ENCODE assay signal across 27 cellular contexts in the genomic region with DNA sequence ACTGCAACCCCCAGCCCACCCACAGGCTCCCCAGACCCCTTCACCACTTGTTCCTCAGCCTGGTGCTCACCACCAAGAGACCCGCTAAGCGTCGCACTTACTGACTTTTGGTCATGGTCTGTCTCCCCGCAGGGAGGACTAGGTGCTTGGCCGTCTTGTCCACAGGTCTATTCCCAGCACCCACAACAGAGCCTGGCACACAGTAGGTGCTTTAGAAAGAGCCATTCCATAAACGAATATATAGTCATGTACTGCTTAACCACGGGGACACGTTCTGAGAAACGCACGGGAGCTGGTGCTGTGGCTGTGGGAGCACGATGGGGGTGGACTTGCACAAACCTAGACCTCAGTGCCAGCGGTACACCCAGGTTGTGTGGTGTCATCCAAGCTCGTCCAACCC. TPM values are rescaled to one million over a fixed set of nuclear protein-coding genes. Genes with fewer than 3 reads are reported as not detected.
DNase-seq lines count a peak whose midpoint lies in the region; ATAC-seq and TF ChIP-seq lines count a peak whose summit lies in the region.
"Had no signal": no experiment of that assay in that cellular context is flagged by ENCODE, and none has a peak within 500 bp of the region (broad histone marks: within the 10 kb centered on the region; RNA-seq: fewer than 3 reads in every experiment).

No MANE protein-coding gene starts in this region.

- H3K4me3 ChIP-seq in A673 (ENCODE audit: low read depth, low read length, poor library complexity, severe bottlenecking) (no peak overlapping the region), Panc1 (ENCODE audit: low read depth in 2 of 2, low read length in 2 of 2) (no peak overlapping the region), endodermal cell (ENCODE audit: low read length) (no peak overlapping the region), neuronal stem cell (ENCODE audit: low read length in 2 of 2) (no peak overlapping the region), colonic mucosa (no peak overlapping the region)
- H3K4me3 ChIP-seq: A549, body of pancreas, GM23248, psoas muscle, upper lobe of right lung had no signal

- BruUV-seq in A673 (replicated peaks; lab: Mats Ljungman, UMichigan): no TSS peak
- BruUV-seq in Panc1 (replicated peaks; lab: Mats Ljungman, UMichigan): no TSS peak

- no peak overlapping the region for H2AFZ ChIP-seq in neuronal stem cell (ENCODE audit: low read length)
- H2AFZ ChIP-seq: GM23248 had no signal

- peaks cover 5% of the 10 kb centered on the region for H3K9me3 ChIP-seq in A673 (ENCODE audit: low read depth, low read length, poor library complexity, severe bottlenecking)
- H3K9me3 ChIP-seq in Panc1 (ENCODE audit: control insufficient read depth, insufficient read depth, low read depth, low read length): no peaks in the 10 kb centered on the region
- H3K9me3 ChIP-seq in endodermal cell (ENCODE audit: control insufficient read depth, low read length): no peaks in the 10 kb centered on the region
- H3K9me3 ChIP-seq in neuronal stem cell (replicated peaks in 1 of 2; ENCODE audit: control insufficient read depth in 2 of 2, insufficient read depth in 1 of 2, low read depth in 1 of 2, low read length in 2 of 2): peaks cover 2 to 6% of the 10 kb centered on the region in 2 donors
- H3K9me3 ChIP-seq in colonic mucosa: no peaks in the 10 kb centered on the region
- H3K9me3 ChIP-seq: A549, BE2C, body of pancreas, psoas muscle, upper lobe of right lung had no signal

- 93 to 97% methylated on average over 9 to 13 of the region's 13 CpGs for WGBS in endodermal cell (ENCODE audit: insufficient coverage in 1 of 2, insufficient read length in 1 of 2), 2 experiments
- WGBS in neuronal stem cell (ENCODE audit: extremely low coverage in 2 of 2, insufficient read length in 2 of 2, insufficient replicate concordance in 1 of 2), 2 donors: no CpG with 5 or more reads among the region's 13 CpGs

- H3K23ac ChIP-seq in neuronal stem cell (ENCODE audit: low read depth, low read length, poor library complexity): no peak overlapping the region

- in situ Hi-C loops in Panc1 (cut with HindIII; ENCODE audit: low pct_unique_long_range_greater_than_20kb, low sequenced_read_pairs): no loop called here

- peak overlapping the region; percentile 74 for H3K18ac ChIP-seq in neuronal stem cell (ENCODE audit: low read length)

- H2BK5ac ChIP-seq in neuronal stem cell (ENCODE audit: low read length): peak overlapping the region; percentile 84

- H3K9me3 Mint-ChIP-seq in endodermal cell: peaks cover 4% of the 10 kb centered on the region
- H3K9me3 Mint-ChIP-seq: activated T-helper 2 cell treated with anti-CD3 and anti-CD28 coated beads, Interferon-gamma antibody, Interleukin-2, Interleukin-4, amounts not matched to agents 10 μg/mL and 5 μg/mL and 100 μg/mL, durations not matched to agents 14 hours and 24 hours and 36 hours; T-helper 2 cell treated with Interferon-gamma antibody and Interleukin-4, amounts not matched to agents 5 μg/mL and 100 μg/mL, for 36 hours had no signal

- H3K4me1 ChIP-seq in A673 (ENCODE audit: insufficient read depth, low read length, poor library complexity, severe bottlenecking) (peaks cover 57% of the 10 kb centered on the region), Panc1 (ENCODE audit: control insufficient read depth, insufficient read depth, low read length) (peaks cover 75% of the 10 kb centered on the region), endodermal cell (ENCODE audit: control insufficient read depth, insufficient read depth, low read length) (no peaks in the 10 kb centered on the region), neuronal stem cell (ENCODE audit: control insufficient read depth in 2 of 2, insufficient read depth in 1 of 2, low read depth in 1 of 2, low read length in 2 of 2) (peaks cover 22 to 24% of the 10 kb centered on the region in 2 donors), colonic mucosa (no peaks in the 10 kb centered on the region)

- DNase-seq in A673 (ENCODE audit: low spot score) (no peak), Panc1 (ENCODE audit: low read depth, low spot score) (no peak), endodermal cell (no peak), neuronal stem cell (ENCODE audit: low spot score) (no peak), NCI-H2029 treated with DMSO at 0.1 percent for 48 hours (lab: John Stamatoyannopoulos, UW) (no peak), colonic mucosa (no peak), ecto neural progenitor cell (ENCODE audit: low spot score) (no peak)
- DNase-seq: activated CD4-positive, alpha-beta T cell treated with anti-CD3 and anti-CD28 coated beads, Interleukin-2, amount 50 U/mL, for 4 hours; activated CD8-positive, alpha-beta memory T cell treated with anti-CD3 and anti-CD28 coated beads, Interleukin-2, amount 50 U/mL, for 48 hours; BE2C; body of pancreas; COR-L47; DMS79 treated with DMSO at 0.1 percent for 48 hours; GM23248; islet precursor cell; Karpas-422; MV-4-11; NCI-H187; NCI-H226; NCI-H774; psoas muscle; upper lobe of right lung had no signal

- H2AK5ac ChIP-seq in neuronal stem cell (ENCODE audit: low read depth, low read length): peak overlapping the region; percentile 88

- H3K27me3 ChIP-seq in A673 (replicated peaks; ENCODE audit: insufficient read depth, low read depth, low read length, poor library complexity): no peaks in the 10 kb centered on the region
- no peaks in the 10 kb centered on the region for H3K27me3 ChIP-seq in Panc1 (ENCODE audit: control insufficient read depth, insufficient read depth, low read length)
- no peaks in the 10 kb centered on the region for H3K27me3 ChIP-seq in endodermal cell (ENCODE audit: control insufficient read depth, insufficient read depth, low read length, poor library complexity, severe bottlenecking)
- H3K27me3 ChIP-seq in neuronal stem cell (ENCODE audit: control insufficient read depth in 3 of 3, insufficient read depth in 3 of 3, low read depth in 1 of 3, low read length in 3 of 3): no peaks in the 10 kb centered on the region
- no peaks in the 10 kb centered on the region for H3K27me3 ChIP-seq in colonic mucosa
- H3K27me3 ChIP-seq: BE2C, body of pancreas, upper lobe of right lung had no signal

- TF ChIP-seq CTCF in A673 (conservative IDR thresholded peaks at IDR 0.05; ENCODE audit: low read depth, low read length): no peak
- no peak for TF ChIP-seq CTCF in Panc1 (IDR thresholded peaks at IDR 0.05)
- TF ChIP-seq CTCF in endodermal cell (conservative IDR thresholded peaks at IDR 0.05): no peak
- TF ChIP-seq CTCF in colonic mucosa (IDR thresholded peaks at IDR 0.05): no peak

- intact Hi-C loops in A673 (cut with micrococcal nuclease; ENCODE audit: unreplicated experiment) (no loop called here), Panc1 (cut with micrococcal nuclease; ENCODE audit: unreplicated experiment) (no loop called here), colonic mucosa (cut with DNase I) (no loop called here)

- no peak overlapping the region for H4K91ac ChIP-seq in neuronal stem cell (ENCODE audit: low read depth, low read length, poor library complexity)

- peaks cover 4% of the 10 kb centered on the region for H3K36me3 ChIP-seq in A673 (ENCODE audit: insufficient read depth, low read length, poor library complexity, severe bottlenecking)
- no peaks in the 10 kb centered on the region for H3K36me3 ChIP-seq in Panc1 (ENCODE audit: control insufficient read depth, insufficient read depth, low read length)
- H3K36me3 ChIP-seq in endodermal cell (ENCODE audit: control insufficient read depth, insufficient read depth, low read length): peaks cover 5% of the 10 kb centered on the region
- H3K36me3 ChIP-seq in neuronal stem cell (replicated peaks in 1 of 2; ENCODE audit: control insufficient read depth in 2 of 2, insufficient read depth in 2 of 2, low read length in 2 of 2): peaks cover 4% of the 10 kb centered on the region in 2 donors
- H3K36me3 ChIP-seq in colonic mucosa: no peaks in the 10 kb centered on the region

- H3K4me2 ChIP-seq in neuronal stem cell (ENCODE audit: insufficient read depth, low read length, poor library complexity, severe bottlenecking): no peak overlapping the region
- H3K4me2 ChIP-seq: A549 had no signal

- H3K4me1 Mint-ChIP-seq in endodermal cell: peaks cover 8% of the 10 kb centered on the region

- POLR2A ChIA-PET in A673 (lab: Charles Lee; ENCODE audit: low non-redundant PET) (no interaction called here), Panc1 (lab: Charles Lee) (no interaction called here)

- H3K27ac ChIP-seq in A673 (ENCODE audit: low read depth, low read length, poor library complexity, severe bottlenecking) (peak overlapping the region; percentile 78), Panc1 (ENCODE audit: low read length) (peak overlapping the region; percentile 44), endodermal cell (ENCODE audit: low read depth, low read length) (peak overlapping the region; percentile 88), neuronal stem cell (replicated peaks; ENCODE audit: low read length) (peak overlapping the region; percentile 48), colonic mucosa (no peak overlapping the region)
- H3K27ac ChIP-seq: body of pancreas, GM23248, psoas muscle, upper lobe of right lung, VCaP had no signal

- peaks cover 16% of the 10 kb centered on the region for H3K79me1 ChIP-seq in neuronal stem cell (ENCODE audit: low read depth, low read length)

- no peak overlapping the region for H3K9ac ChIP-seq in endodermal cell (ENCODE audit: extremely low read depth, low read length, poor library complexity, severe bottlenecking)
- no peak overlapping the region for H3K9ac ChIP-seq in neuronal stem cell (ENCODE audit: low read depth, low read length, poor library complexity)
- no peak overlapping the region for H3K9ac ChIP-seq in colonic mucosa (ENCODE audit: low read depth in 2 of 2, low read length in 2 of 2)
- H3K9ac ChIP-seq: GM23248 had no signal

- H3K27me3 Mint-ChIP-seq in endodermal cell (ENCODE audit: insufficient read depth): no peaks in the 10 kb centered on the region

- H3K14ac ChIP-seq in neuronal stem cell (ENCODE audit: low read length): no peak overlapping the region

- ATAC-seq in Panc1: no peak
- no peak for ATAC-seq in HG02798 (IDR thresholded peaks at IDR 0.05; ENCODE audit: poor library complexity, unreplicated experiment)
- ATAC-seq: A549, body of pancreas, psoas muscle, upper lobe of right lung had no signal

- H4K8ac ChIP-seq in neuronal stem cell (ENCODE audit: low read depth, low read length): no peak overlapping the region

- no peak overlapping the region for H3K4ac ChIP-seq in neuronal stem cell (ENCODE audit: low read length)

- peak overlapping the region; percentile 72 for H2BK120ac ChIP-seq in neuronal stem cell (ENCODE audit: low read depth, low read length)

- H3K27ac Mint-ChIP-seq in endodermal cell: peak overlapping the region; percentile 85
- H3K27ac Mint-ChIP-seq: activated T-helper 2 cell treated with anti-CD3 and anti-CD28 coated beads, Interferon-gamma antibody, Interleukin-2, Interleukin-4, amounts not matched to agents 10 μg/mL and 5 μg/mL and 100 μg/mL, durations not matched to agents 14 hours and 24 hours and 36 hours; T-helper 2 cell treated with Interferon-gamma antibody and Interleukin-4, amounts not matched to agents 5 μg/mL and 100 μg/mL, for 36 hours had no signal

- CTCF ChIA-PET in A673 (lab: Charles Lee) (no interaction called here), Panc1 (lab: Charles Lee) (no interaction called here)

- no peak overlapping the region for H3K4me3 Mint-ChIP-seq in endodermal cell
- H3K4me3 Mint-ChIP-seq: T-helper 2 cell treated with Interferon-gamma antibody and Interleukin-4, amounts not matched to agents 5 μg/mL and 100 μg/mL, for 36 hours had no signal

- no peak overlapping the region for H2BK15ac ChIP-seq in neuronal stem cell (ENCODE audit: low read length)

- peaks cover 40% of the 10 kb centered on the region for H3K36me3 Mint-ChIP-seq in endodermal cell (ENCODE audit: low read depth)

- no peak overlapping the region for H2BK12ac ChIP-seq in neuronal stem cell (ENCODE audit: low read length)

RNA-seq across cellular contexts. Expression of a gene that starts 34.0 kb away (rescaled TPM):
- total RNA-seq in A673 (2021) (227 and 276 TPM in 2 replicates), Panc1 (2021; ENCODE audit: unreplicated experiment) (461 TPM), endodermal cell (100 to 1,000 TPM; 185 to 207 TPM), colonic mucosa (100 to 1,000 TPM; 137 to 148 TPM)
- polyA plus RNA-seq in Panc1 (2012; ENCODE audit: insufficient read length): 441 TPM
- polyA plus RNA-seq in endodermal cell (2013, experiment 1 of 2): 112 TPM
- 110 TPM for polyA plus RNA-seq in endodermal cell (2013, experiment 2 of 2)
- 80.7 TPM for polyA plus RNA-seq in neuronal stem cell (2013, experiment 1 of 2)
- 80.2 TPM for polyA plus RNA-seq in neuronal stem cell (2013, experiment 2 of 2)
